16 cellular contexts compared by ENCODE assay signal in the genomic region with DNA sequence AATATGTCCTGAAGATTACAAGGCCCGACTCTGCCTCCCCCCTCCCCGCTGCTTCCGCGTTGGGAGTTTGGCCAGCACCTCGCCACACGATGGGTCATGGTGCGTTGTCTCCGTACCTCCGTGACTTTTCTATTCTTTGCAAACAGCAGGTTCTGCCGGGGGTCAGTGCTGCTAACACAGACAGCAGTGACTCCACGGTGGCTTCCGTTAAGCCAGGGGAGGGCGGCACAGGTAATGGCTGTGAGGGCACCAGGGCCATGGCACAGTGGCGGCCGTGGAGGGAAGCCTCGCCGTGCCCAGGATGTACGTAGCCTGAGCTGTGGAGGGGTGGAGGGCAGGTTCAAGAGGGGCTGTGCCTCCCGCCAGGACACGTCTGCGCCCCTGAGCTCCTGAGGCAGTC.
DNase-seq lines count a peak whose midpoint lies in the region; ATAC-seq and TF ChIP-seq lines count a peak whose summit lies in the region.
"Had no signal": no experiment of that assay in that cellular context is flagged by ENCODE, and none has a peak within 500 bp of the region (broad histone marks: within the 10 kb centered on the region; RNA-seq: fewer than 3 reads in every experiment).

No MANE protein-coding gene starts in this region.

- H3K27me3 ChIP-seq in left ventricle myocardium inferior (ENCODE audit: low read depth) (no peaks in the 10 kb centered on the region), transverse colon (peaks cover 13% of the 10 kb centered on the region)

- in situ Hi-C loops in transverse colon (cut with MboI; ENCODE audit: low pct_ligation_motif_present in 1 of 4, low pct_unique_long_range_greater_than_20kb in 1 of 4, low sequenced_read_pairs in 3 of 4) = loop anchor here in 1 of 4 donors (25.0 kb wide), 1 partner anchor 124 kb away; the partner anchor contains the start of gene NFATC1

- peaks cover 7% of the 10 kb centered on the region for H3K36me3 ChIP-seq in left ventricle myocardium inferior
- no peaks in the 10 kb centered on the region for H3K36me3 ChIP-seq in transverse colon

- H3K9me3 ChIP-seq in left ventricle myocardium inferior (replicated peaks) = no peaks in the 10 kb centered on the region
- H3K9me3 ChIP-seq in transverse colon = no peaks in the 10 kb centered on the region

- DNase-seq in left ventricle myocardium superior (peak; percentile 23), left ventricle myocardium inferior (no peak), mesenteric fat pad (ENCODE audit: low spot score) (peak; percentile 77), transverse colon (peak; percentile 4), hepatic stellate cell (ENCODE audit: low spot score) (no peak)
- peak; percentile 49 for DNase-seq in activated CD8-positive, alpha-beta memory T cell treated with anti-CD3 and anti-CD28 coated beads for 24 hours
- DNase-seq in stimulated activated CD8-positive, alpha-beta memory T cell treated with anti-CD3 and anti-CD28 coated beads, Interleukin-4, amount 100 ng/mL, for 48 hours = no peak
- DNase-seq: activated CD8-positive, alpha-beta T cell treated with anti-CD3 and anti-CD28 coated beads for 36 hours; cortex of kidney; DMS 273 treated with DMSO at 0.1 percent for 48 hours; NCI-H1092 treated with DMSO at 0.1 percent for 48 hours; NCI-H2081 treated with DMSO at 0.1 percent for 48 hours; NCI-H446 had no signal

- no peak for ATAC-seq in left ventricle myocardium superior
- no peak for ATAC-seq in HG02623 (IDR thresholded peaks at IDR 0.05; ENCODE audit: unreplicated experiment)
- ATAC-seq: activated CD8-positive, alpha-beta T cell treated with anti-CD3 and anti-CD28 coated beads for 36 hours; naive thymus-derived CD4-positive, alpha-beta T cell; SK-N-SH treated with all-trans-retinoic acid at 6 μM for 48 hours had no signal

- WGBS in transverse colon (ENCODE audit: low coverage in 1 of 2), 2 donors = 92 to 95% methylated on average over 12 to 19 of the region's 21 CpGs

- no peak for TF ChIP-seq EP300 in transverse colon (IDR thresholded peaks at IDR 0.05; ENCODE audit: low read depth)

- no peak for TF ChIP-seq POLR2A in transverse colon (IDR thresholded peaks at IDR 0.05)

- intact Hi-C loops in left ventricle myocardium superior (cut with micrococcal nuclease) = no loop called here
- intact Hi-C loops in left ventricle myocardium inferior (cut with micrococcal nuclease) = no loop called here
- intact Hi-C loops in transverse colon (cut with DNase I; ENCODE audit: low total_unique reads) = no loop called here

- TF ChIP-seq CTCF in left ventricle myocardium inferior (IDR thresholded peaks at IDR 0.05; ENCODE audit: borderline replicate concordance) = no peak
- no peak for TF ChIP-seq CTCF in transverse colon (IDR thresholded peaks at IDR 0.05)

- H3K27ac ChIP-seq in left ventricle myocardium inferior (replicated peaks) (no peak overlapping the region), transverse colon (no peak overlapping the region)

- H3K4me1 ChIP-seq in left ventricle myocardium inferior (peaks cover 29% of the 10 kb centered on the region), transverse colon (peaks cover 11 to 28% (median 18%) of the 10 kb centered on the region in 4 donors)

- H3K4me3 ChIP-seq in left ventricle myocardium inferior (no peak overlapping the region), transverse colon (no peak overlapping the region)

Comparison
In these comparisons a context has a peak if more than half of its experiments do, and no peak if none do; other contexts are left out.
1. DNase-seq: peak in left ventricle myocardium superior (single experiment), activated CD8-positive, alpha-beta memory T cell treated with anti-CD3 and anti-CD28 coated beads for 24 hours (single experiment), mesenteric fat pad (single experiment) and transverse colon (single experiment); none in left ventricle myocardium inferior (single experiment), hepatic stellate cell (single experiment) and stimulated activated CD8-positive, alpha-beta memory T cell treated with anti-CD3 and anti-CD28 coated beads, Interleukin-4, amount 100 ng/mL, for 48 hours (single experiment).